Comparison of ENCODE assay signal across 11 cellular contexts in genomic region chr5:91074615-91075014, GRCh38.
DNase-seq lines count a peak whose midpoint lies in the region; ATAC-seq and TF ChIP-seq lines count a peak whose summit lies in the region.
"Had no signal": no experiment of that assay in that cellular context is flagged by ENCODE, and none has a peak within 500 bp of the region (broad histone marks: within the 10 kb centered on the region; RNA-seq: fewer than 3 reads in every experiment).

No MANE protein-coding gene starts in this region.

- H3K36me3 ChIP-seq in left lung, result no peaks in the 10 kb centered on the region

- ATAC-seq in left lung (peak; percentile 78), HG03095 (IDR thresholded peaks at IDR 0.05; ENCODE audit: unreplicated experiment) (no peak)

- H3K4me3 ChIP-seq in WI38 (ENCODE audit: low read depth, low read length) (no peak overlapping the region), left lung (no peak overlapping the region)

- H3K27me3 ChIP-seq in left lung, result no peaks in the 10 kb centered on the region

- no peaks in the 10 kb centered on the region for H3K9me3 ChIP-seq in left lung
- H3K9me3 ChIP-seq: Caco-2 had no signal

- intact Hi-C loops in left lung (cut with DNase I), result no loop called here

- DNase-seq in ELR (ENCODE audit: low read depth) (peak; percentile 10), HCEC 1CT (peak; percentile 86), left lung (no peak), Kasumi-1 (lab: John Stamatoyannopoulos, UW) (no peak), cortex of kidney (lab: John Stamatoyannopoulos, UW) (no peak), NCI-H2081 treated with DMSO at 0.1 percent for 48 hours (lab: John Stamatoyannopoulos, UW) (no peak)
- DNase-seq: naive B cell, SHP77 had no signal

- H3K27ac ChIP-seq in left lung, result peak overlapping the region in 1 of 2 donors; percentile 55

- TF ChIP-seq CTCF in WI38 (IDR thresholded peaks at IDR 0.05; ENCODE audit: low read depth, low read length) (peak; percentile 16; the same call in 1 of the 2 replicates), left lung (IDR thresholded peaks at IDR 0.05) (peak in 1 of 2 donors; percentile 32)

- H3K4me1 ChIP-seq in left lung, result peaks cover 0 to 9% of the 10 kb centered on the region in 2 donors
- H3K4me1 ChIP-seq: Caco-2 had no signal

Comparison
In these comparisons a context has a peak if more than half of its experiments do, and no peak if none do; other contexts are left out.
1. DNase-seq: peak in ELR (single experiment) and HCEC 1CT (single experiment); none in left lung (0 of 2), Kasumi-1 (0 of 2), cortex of kidney (single experiment) and NCI-H2081 treated with DMSO at 0.1 percent for 48 hours (single experiment).